ENCODE assay signal across 28 cellular contexts in the genomic region with DNA sequence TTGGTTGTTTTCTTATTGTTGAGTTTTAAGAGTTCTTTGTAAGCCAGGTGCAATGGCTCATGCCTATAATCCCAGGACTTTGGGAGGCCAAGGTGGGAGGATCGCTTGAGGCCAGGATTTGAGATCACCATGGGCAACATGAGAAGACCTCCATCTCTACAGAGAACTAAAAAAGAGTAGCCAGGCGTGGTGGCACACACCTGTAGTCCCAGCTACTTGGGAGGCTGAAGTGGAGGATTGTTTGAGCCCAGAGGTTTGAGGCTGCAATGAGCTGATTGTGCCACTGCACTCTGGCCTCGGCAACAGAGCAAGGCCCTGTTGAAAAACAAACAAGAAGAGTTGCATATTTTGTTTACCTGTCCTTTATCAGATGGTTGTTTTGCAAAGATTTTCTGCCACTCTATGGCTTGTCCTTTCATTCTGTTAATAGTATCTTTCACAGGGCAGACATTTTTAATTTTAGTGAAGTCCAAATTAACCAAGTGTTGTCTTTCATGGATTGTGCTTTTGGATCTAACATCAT.
"Had no signal": no experiment of that assay in that cellular context is flagged by ENCODE, and none has a peak within 500 bp of the region (broad histone marks: within the 10 kb centered on the region; RNA-seq: fewer than 3 reads in every experiment).

No MANE protein-coding gene starts in this region.

- H3K27ac Mint-ChIP-seq: activated B cell treated with CpG ODN at 0.5 μM for 24 hours; activated naive CD4-positive, alpha-beta T cell treated with anti-CD3 and anti-CD28 coated beads for 36 hours; activated naive CD8-positive, alpha-beta T cell treated with anti-CD3 and anti-CD28 coated beads for 36 hours; activated T-helper 1 cell treated with anti-CD3 and anti-CD28 coated beads, Interleukin-12 subunit alpha, Interleukin-12 subunit beta, Interleukin-2, Interleukin-4 antibody, amounts not matched to agents 30 ng/mL and 10 ng/mL and 1 ng/mL, durations not matched to agents 14 hours and 24 hours and 36 hours; activated T-helper 2 cell treated with anti-CD3 and anti-CD28 coated beads, Interferon-gamma antibody, Interleukin-2, Interleukin-4, amounts not matched to agents 10 μg/mL and 5 μg/mL and 100 μg/mL, durations not matched to agents 14 hours and 24 hours and 36 hours; brain; T-helper 17 cell; T-helper 2 cell treated with Interferon-gamma antibody and Interleukin-4, amounts not matched to agents 5 μg/mL and 100 μg/mL, for 36 hours had no signal

- H3K27me3 Mint-ChIP-seq: activated B cell treated with CpG ODN at 0.5 μM for 24 hours; activated naive CD8-positive, alpha-beta T cell treated with anti-CD3 and anti-CD28 coated beads for 36 hours; brain; T-helper 17 cell had no signal

- H3K27me3 ChIP-seq: ascending aorta, breast epithelium, cardiac muscle cell, colonic mucosa had no signal

- H3K4me1 Mint-ChIP-seq: activated B cell treated with CpG ODN at 0.5 μM for 24 hours, brain, T-helper 17 cell had no signal

- H3K9me3 Mint-ChIP-seq: activated B cell treated with CpG ODN at 0.5 μM for 24 hours; activated naive CD4-positive, alpha-beta T cell treated with anti-CD3 and anti-CD28 coated beads for 36 hours; activated naive CD8-positive, alpha-beta T cell treated with anti-CD3 and anti-CD28 coated beads for 36 hours; activated T-cell treated with anti-CD3 and anti-CD28 coated beads, Interleukin-2, amount 50 U/mL, for 4 hours; activated T-helper 1 cell treated with anti-CD3 and anti-CD28 coated beads, Interleukin-12 subunit alpha, Interleukin-12 subunit beta, Interleukin-2, Interleukin-4 antibody, amounts not matched to agents 30 ng/mL and 10 ng/mL and 1 ng/mL, durations not matched to agents 14 hours and 24 hours and 36 hours; activated T-helper 2 cell treated with anti-CD3 and anti-CD28 coated beads, Interferon-gamma antibody, Interleukin-2, Interleukin-4, amounts not matched to agents 10 μg/mL and 5 μg/mL and 100 μg/mL, durations not matched to agents 14 hours and 24 hours and 36 hours; brain; T-helper 2 cell treated with Interferon-gamma antibody and Interleukin-4, amounts not matched to agents 5 μg/mL and 100 μg/mL, for 36 hours had no signal

- ATAC-seq: activated CD4-positive, CD25-positive, alpha-beta regulatory T cell treated with anti-CD3 and anti-CD28 coated beads, Interleukin-2, amount 50 U/mL, for 24 hours; activated T-cell treated with anti-CD3 and anti-CD28 coated beads, Interleukin-2, amount 50 U/mL, for 4 hours; esophagus mucosa; T-helper 17 cell had no signal

- H3K4me3 ChIP-seq: ascending aorta, breast epithelium, cardiac muscle cell, colonic mucosa had no signal

- H3K9me3 ChIP-seq: ascending aorta, breast epithelium, colonic mucosa had no signal

- H3K4me1 ChIP-seq: ascending aorta, breast epithelium, colonic mucosa had no signal

- H3K27ac ChIP-seq: ascending aorta, breast epithelium, cardiac muscle cell, colonic mucosa, WERI-Rb-1 had no signal

- DNase-seq: activated B cell treated with CpG ODN at 0.5 μM for 24 hours; activated CD4-positive, alpha-beta T cell treated with anti-CD3 and anti-CD28 coated beads for 48 hours; activated CD4-positive, alpha-beta T cell treated with anti-CD3 and anti-CD28 coated beads, Interleukin-2, amount 50 U/mL, for 1 hour; activated CD4-positive, alpha-beta T cell treated with anti-CD3 and anti-CD28 coated beads, Interleukin-2, amount 50 U/mL, for 48 hours; activated CD8-positive, alpha-beta memory T cell treated with anti-CD3 and anti-CD28 coated beads, Interleukin-2, amount 50 U/mL, for 48 hours; activated effector memory CD4-positive, alpha-beta T cell treated with anti-CD3 and anti-CD28 coated beads, Interleukin-2, amount 50 U/mL, for 16 hours; activated naive CD4-positive, alpha-beta T cell treated with anti-CD3 and anti-CD28 coated beads for 36 hours; activated naive CD8-positive, alpha-beta T cell treated with anti-CD3 and anti-CD28 coated beads for 36 hours; activated T-cell treated with anti-CD3 and anti-CD28 coated beads, Interleukin-2, amount 50 U/mL, for 4 hours; central memory CD4-positive, alpha-beta T cell; cerebellar nuclear complex; colonic mucosa; effector CD8-positive, alpha-beta T cell; foreskin fibroblast; head of caudate nucleus; T-helper 1 cell; T-helper 17 cell; T1000; WERI-Rb-1 had no signal

- H3K4me3 Mint-ChIP-seq: activated B cell treated with CpG ODN at 0.5 μM for 24 hours; activated naive CD4-positive, alpha-beta T cell treated with anti-CD3 and anti-CD28 coated beads for 36 hours; activated naive CD8-positive, alpha-beta T cell treated with anti-CD3 and anti-CD28 coated beads for 36 hours; activated T-cell treated with anti-CD3 and anti-CD28 coated beads, Interleukin-2, amount 50 U/mL, for 4 hours; activated T-helper 1 cell treated with anti-CD3 and anti-CD28 coated beads, Interleukin-12 subunit alpha, Interleukin-12 subunit beta, Interleukin-2, Interleukin-4 antibody, amounts not matched to agents 30 ng/mL and 10 ng/mL and 1 ng/mL, durations not matched to agents 14 hours and 24 hours and 36 hours; brain; T-helper 17 cell; T-helper 2 cell treated with Interferon-gamma antibody and Interleukin-4, amounts not matched to agents 5 μg/mL and 100 μg/mL, for 36 hours had no signal
